In genomic region chr7:101060992-101061391, GRCh38 we compare ENCODE assay signal across 31 cellular contexts. TPM values are rescaled to one million over a fixed set of nuclear protein-coding genes. Genes with fewer than 3 reads are reported as not detected.
"Had no signal": no experiment of that assay in that cellular context is flagged by ENCODE, and none has a peak within 500 bp of the region (broad histone marks: within the 10 kb centered on the region; RNA-seq: fewer than 3 reads in every experiment).

No MANE protein-coding gene starts in this region.

- H3K4me1 Mint-ChIP-seq: stimulated activated effector memory CD8-positive, alpha-beta T cell treated with anti-CD3 and anti-CD28 coated beads, Interleukin-12 subunit alpha, Interleukin-12 subunit beta, amount 100 ng/mL, for 72 hours; stimulated activated naive CD8-positive, alpha-beta T cell treated with anti-CD3 and anti-CD28 coated beads, Interleukin-15, amount 100 ng/mL, for 72 hours had no signal

- H3K27ac Mint-ChIP-seq: stimulated activated effector memory CD8-positive, alpha-beta T cell treated with anti-CD3 and anti-CD28 coated beads, Interleukin-12 subunit alpha, Interleukin-12 subunit beta, amount 100 ng/mL, for 72 hours; stimulated activated memory B cell treated with anti-CD40 and anti-IgM and Interleukin-4, amounts not matched to agents 10 μg/mL and 1 μg/mL and 100 μg/mL, for 72 hours; stimulated activated naive CD8-positive, alpha-beta T cell treated with anti-CD3 and anti-CD28 coated beads, Interleukin-15, amount 100 ng/mL, for 72 hours; stimulated activated naive CD8-positive, alpha-beta T cell treated with anti-CD3 and anti-CD28 coated beads, Interleukin-15, Interleukin-2, amounts not matched to agents 100 ng/mL and 50 ng/mL, for 24 hours; type B pancreatic cell had no signal

- H3K9me3 ChIP-seq: stomach, suprapubic skin, testis, thoracic aorta, thyroid gland, tibial artery, tibial nerve, transverse colon, upper lobe of left lung, upper lobe of right lung, uterus, vagina had no signal

- H3K4me1 ChIP-seq: testis, thyroid gland, tibial artery, upper lobe of left lung, upper lobe of right lung, uterus, vagina had no signal

- H3K27ac ChIP-seq: stomach, suprapubic skin, testis, thoracic aorta, thyroid gland, tibial artery, tibial nerve, transverse colon, upper lobe of left lung, upper lobe of right lung, uterus, vagina had no signal

- H3K4me3 ChIP-seq: stomach, suprapubic skin, testis, thoracic aorta, thyroid gland, tibial artery, tibial nerve, transverse colon, upper lobe of left lung, upper lobe of right lung, uterus, vagina had no signal

- H3K36me3 ChIP-seq: stomach, suprapubic skin, thoracic aorta, thyroid gland, tibial artery, tibial nerve, transverse colon, upper lobe of left lung, upper lobe of right lung, uterus, vagina had no signal

- FAIRE-seq: urothelium cell line had no signal

- DNase-seq: stimulated activated CD4-positive, alpha-beta T cell treated with anti-CD3 and anti-CD28 coated beads, Interleukin-2, amount 100 ng/mL, for 48 hours; stimulated activated CD4-positive, alpha-beta T cell treated with anti-CD3 and anti-CD28 coated beads, Interleukin-4, amount 100 ng/mL, for 1 hour; stimulated activated CD4-positive, alpha-beta T cell treated with anti-CD3 and anti-CD28 coated beads, Interleukin-4, amount 100 ng/mL, for 24 hours; stimulated activated CD4-positive, alpha-beta T cell treated with anti-CD3 and anti-CD28 coated beads, Interleukin-4, amount 100 ng/mL, for 4 hours; stimulated activated CD8-positive, alpha-beta memory T cell treated with anti-CD3 and anti-CD28 coated beads, Interleukin-4, amount 100 ng/mL, for 48 hours; stimulated activated naive CD4-positive, alpha-beta T cell; stimulated activated naive CD4-positive, alpha-beta T cell treated with Interleukin-2 at 50 U/mL for 16 hours; stimulated activated naive CD8-positive, alpha-beta T cell treated with anti-CD3 and anti-CD28 coated beads, Interleukin-15, amount 100 ng/mL, for 72 hours; stimulated activated naive CD8-positive, alpha-beta T cell treated with anti-CD3 and anti-CD28 coated beads, Interleukin-15, Interleukin-2, amounts not matched to agents 100 U/mL and 50 U/mL, for 24 hours; stomach; substantia nigra; testis; thyroid gland; tibial artery; transverse colon; trophoblast cell; upper lobe of left lung; upper lobe of right lung; uterus had no signal

- H3K9me3 Mint-ChIP-seq: stimulated activated effector memory CD8-positive, alpha-beta T cell treated with anti-CD3 and anti-CD28 coated beads, Interleukin-12 subunit alpha, Interleukin-12 subunit beta, amount 100 ng/mL, for 72 hours; stimulated activated memory B cell treated with anti-CD40 and anti-IgM and Interleukin-4, amounts not matched to agents 10 μg/mL and 1 μg/mL and 100 μg/mL, for 72 hours; stimulated activated naive CD8-positive, alpha-beta T cell treated with anti-CD3 and anti-CD28 coated beads, Interleukin-15, amount 100 ng/mL, for 72 hours; stimulated activated naive CD8-positive, alpha-beta T cell treated with anti-CD3 and anti-CD28 coated beads, Interleukin-15, Interleukin-2, amounts not matched to agents 100 ng/mL and 50 ng/mL, for 24 hours; type B pancreatic cell had no signal

- H3K27me3 ChIP-seq: testis, thyroid gland, upper lobe of left lung, vagina had no signal

- ATAC-seq: stimulated activated effector memory CD8-positive, alpha-beta T cell treated with anti-CD3 and anti-CD28 coated beads, Interleukin-12 subunit alpha, Interleukin-12 subunit beta, amount 100 ng/mL, for 72 hours; stimulated activated memory B cell treated with anti-CD40 and anti-IgM and Interleukin-4, amounts not matched to agents 10 μg/mL and 1 μg/mL and 100 μg/mL, for 72 hours; stimulated activated naive CD8-positive, alpha-beta T cell treated with anti-CD3 and anti-CD28 coated beads, Interleukin-15, amount 100 ng/mL, for 72 hours; stimulated activated naive CD8-positive, alpha-beta T cell treated with anti-CD3 and anti-CD28 coated beads, Interleukin-15, Interleukin-2, amounts not matched to agents 100 U/mL and 50 U/mL, for 24 hours; upper lobe of right lung had no signal

- H3K36me3 Mint-ChIP-seq: stimulated activated effector memory CD8-positive, alpha-beta T cell treated with anti-CD3 and anti-CD28 coated beads, Interleukin-12 subunit alpha, Interleukin-12 subunit beta, amount 100 ng/mL, for 72 hours; stimulated activated memory B cell treated with anti-CD40 and anti-IgM and Interleukin-4, amounts not matched to agents 10 μg/mL and 1 μg/mL and 100 μg/mL, for 72 hours; type B pancreatic cell had no signal

- H3K4me3 Mint-ChIP-seq: stimulated activated effector memory CD8-positive, alpha-beta T cell treated with anti-CD3 and anti-CD28 coated beads, Interleukin-12 subunit alpha, Interleukin-12 subunit beta, amount 100 ng/mL, for 72 hours; stimulated activated memory B cell treated with anti-CD40 and anti-IgM and Interleukin-4, amounts not matched to agents 10 μg/mL and 1 μg/mL and 100 μg/mL, for 72 hours; stimulated activated naive CD8-positive, alpha-beta T cell treated with anti-CD3 and anti-CD28 coated beads, Interleukin-15, amount 100 ng/mL, for 72 hours; stimulated activated naive CD8-positive, alpha-beta T cell treated with anti-CD3 and anti-CD28 coated beads, Interleukin-15, Interleukin-2, amounts not matched to agents 100 ng/mL and 50 ng/mL, for 24 hours; type B pancreatic cell had no signal

RNA-seq across cellular contexts. Expression of gene MUC17, which starts 41.1 kb away (rescaled TPM):
- total RNA-seq: temporal lobe, thoracic aorta, thyroid gland, tibial nerve, upper lobe of left lung, upper lobe of right lung, ureter, urinary bladder, vagina had no signal
- polyA plus RNA-seq: stomach, urinary bladder had no signal
